ENCODE assay signal across 23 cellular contexts in genomic region chr2:83696838-83697237, GRCh38.
A peak's percentile ranks its signal among the peaks of the same experiment; 100 is the strongest.
DNase-seq lines count a peak whose midpoint lies in the region; ATAC-seq and TF ChIP-seq lines count a peak whose summit lies in the region.
"Had no signal": no experiment of that assay in that cellular context is flagged by ENCODE, and none has a peak within 500 bp of the region (broad histone marks: within the 10 kb centered on the region; RNA-seq: fewer than 3 reads in every experiment).

No MANE protein-coding gene starts in this region.

- TF ChIP-seq POLR2A in testis (IDR thresholded peaks at IDR 0.05) = no peak

- no peaks in the 10 kb centered on the region for H3K9me3 ChIP-seq in testis
- H3K9me3 ChIP-seq: A549; BLaER1 treated with 17β-estradiol and CSF1 and Interleukin-3, amounts not matched to agents 10 nM and 100 nM had no signal

- TF ChIP-seq CTCF in testis (IDR thresholded peaks at IDR 0.05) = no peak

- peaks cover 9% of the 10 kb centered on the region for H3K4me1 ChIP-seq in testis
- H3K4me1 ChIP-seq: A549; BLaER1 treated with 17β-estradiol and CSF1 and Interleukin-3, amounts not matched to agents 10 nM and 100 nM had no signal

- H3K4me3 ChIP-seq in testis = no peak overlapping the region
- H3K4me3 ChIP-seq: A549; BLaER1 treated with 17β-estradiol and CSF1 and Interleukin-3, amounts not matched to agents 10 nM and 100 nM; GM12878 had no signal

- H3K36me3 ChIP-seq in testis (ENCODE audit: low read depth, missing control alignments) = no peaks in the 10 kb centered on the region
- H3K36me3 ChIP-seq: BLaER1 treated with 17β-estradiol and CSF1 and Interleukin-3, amounts not matched to agents 10 nM and 100 nM had no signal

- intact Hi-C loops in testis (cut with DNase I; ENCODE audit: low total_unique reads) = no loop called here

- ATAC-seq in GM18909 (IDR thresholded peaks at IDR 0.05; ENCODE audit: poor library complexity, unreplicated experiment) = no peak
- ATAC-seq: A549; CD8-positive, alpha-beta T cell; GM12878 had no signal

- peak overlapping the region in 1 of 2 donors; percentile 18 for H3K27ac ChIP-seq in testis
- H3K27ac ChIP-seq: 22Rv1; A549; BLaER1 treated with 17β-estradiol and CSF1 and Interleukin-3, amounts not matched to agents 10 nM and 100 nM; C4-2B had no signal

- no peaks in the 10 kb centered on the region for H3K27me3 ChIP-seq in testis
- H3K27me3 ChIP-seq: BLaER1 treated with 17β-estradiol and CSF1 and Interleukin-3, amounts not matched to agents 10 nM and 100 nM had no signal

- DNase-seq in COLO829 (ENCODE audit: low spot score) = peak; percentile 45
- peak; percentile 1 for DNase-seq in astrocyte of the hippocampus (ENCODE audit: low read depth, low spot score)
- peak; percentile 2 for DNase-seq in myocyte (ENCODE audit: low read depth)
- DNase-seq in testis = peak; percentile 21
- DNase-seq in OCI-M1 (lab: John Stamatoyannopoulos, UW) = no peak
- DNase-seq in NCI-H2227 treated with DMSO at 0.1 percent for 48 hours (lab: John Stamatoyannopoulos, UW) = no peak
- DNase-seq: AML-193; CD4-positive, alpha-beta T cell; CD8-positive, alpha-beta T cell; COR-L47; DMS 273 treated with DMSO at 0.1 percent for 48 hours; DMS153; DMS53; DMS79; DND-41; EL; GDM1 had no signal

- 41 to 51% methylated on average over 4 of the region's 4 CpGs for WGBS in testis, 2 donors

Comparison
In these comparisons a context has a peak if more than half of its experiments do, and no peak if none do; other contexts are left out.
1. DNase-seq: peak in COLO829 (single experiment), astrocyte of the hippocampus (single experiment), myocyte (single experiment) and testis (single experiment); none in OCI-M1 (single experiment) and NCI-H2227 treated with DMSO at 0.1 percent for 48 hours (single experiment).